In genomic region chr1:58922302-58923089, GRCh38 we compare ENCODE assay signal across 8 cellular contexts.
DNase-seq lines count a peak whose midpoint lies in the region; ATAC-seq, FAIRE-seq and TF ChIP-seq lines count a peak whose summit lies in the region.

No MANE protein-coding gene starts in this region.

- intact Hi-C loops in Right ventricle myocardium inferior (cut with DNase I) (loop anchor here (1.0 kb wide), 1 partner anchor 19 kb away; no protein-coding TSS in a partner anchor), cardiac septum (cut with DNase I) (no loop called here)

- peak overlapping the region; percentile 61 for H3K9ac ChIP-seq in keratinocyte (ENCODE audit: control insufficient read depth, extremely low read depth, insufficient read depth, low read length)

- H3K9me3 Mint-ChIP-seq in stimulated activated naive B cell treated with anti-CD40 and anti-IgM and Interleukin-4, amounts not matched to agents 10 μg/mL and 1 μg/mL and 100 μg/mL, for 72 hours: peaks cover 0 to 3% of the 10 kb centered on the region in 2 donors

- no peaks in the 10 kb centered on the region for H4K20me1 ChIP-seq in keratinocyte (ENCODE audit: control insufficient read depth, extremely low read depth, insufficient read depth, low read length)

- DNase-seq in Right ventricle myocardium inferior (ENCODE audit: missing footprints) (peak; percentile 72), cardiac septum (ENCODE audit: low spot score) (no peak), keratinocyte (ENCODE audit: low read depth, low spot score) (peak; percentile 96), NCI-H748 treated with DMSO at 0.1 percent for 48 hours (lab: John Stamatoyannopoulos, UW) (no peak), occipital lobe (lab: John Stamatoyannopoulos, UW) (no peak)
- DNase-seq in activated T-cell treated with anti-CD3 and anti-CD28 coated beads, Interleukin-2, amount 50 U/mL, for 48 hours: peak; percentile 57 to 72
- DNase-seq in stimulated activated naive B cell treated with anti-CD40 and anti-IgM and Interleukin-4, amounts not matched to agents 10 μg/mL and 1 μg/mL and 100 μg/mL, for 72 hours: peak; percentile 31

- ATAC-seq in Right ventricle myocardium inferior (peak; percentile 90), HG03196 (IDR thresholded peaks at IDR 0.05; ENCODE audit: unreplicated experiment) (peak; percentile 83)
- ATAC-seq in stimulated activated naive B cell treated with anti-CD40 and anti-IgM and Interleukin-4, amounts not matched to agents 10 μg/mL and 1 μg/mL and 100 μg/mL, for 72 hours (replicated peaks): peak; percentile 95 to 97

- peak overlapping the region; percentile 56 for H3K27ac Mint-ChIP-seq in stimulated activated naive B cell treated with anti-CD40 and anti-IgM and Interleukin-4, amounts not matched to agents 10 μg/mL and 1 μg/mL and 100 μg/mL, for 72 hours

- H3K4me2 ChIP-seq in keratinocyte (ENCODE audit: control insufficient read depth, extremely low read depth, insufficient read depth, low read depth, low read length): peak overlapping the region; percentile 17

- no peaks in the 10 kb centered on the region for H3K27me3 ChIP-seq in keratinocyte (ENCODE audit: control insufficient read depth, extremely low read depth, insufficient read depth, low read length)

- H3K9me1 ChIP-seq in keratinocyte (ENCODE audit: control insufficient read depth, extremely low read depth, insufficient read depth, low read length): no peaks in the 10 kb centered on the region

- H3K4me3 Mint-ChIP-seq in stimulated activated naive B cell treated with anti-CD40 and anti-IgM and Interleukin-4, amounts not matched to agents 10 μg/mL and 1 μg/mL and 100 μg/mL, for 72 hours: no peak overlapping the region

- peak overlapping the region; percentile 18 for H2AFZ ChIP-seq in keratinocyte (ENCODE audit: control insufficient read depth, low read length)

- no peak overlapping the region for H3K4me3 ChIP-seq in keratinocyte (ENCODE audit: control insufficient read depth in 2 of 3, extremely low read depth in 1 of 3, insufficient read depth in 2 of 3, low read depth in 1 of 3, low read length in 3 of 3)

- no peaks in the 10 kb centered on the region for H3K36me3 ChIP-seq in keratinocyte (ENCODE audit: control insufficient read depth in 2 of 2, extremely low read depth in 1 of 2, insufficient read depth in 2 of 2, low read length in 2 of 2)

- H3K27ac ChIP-seq in keratinocyte (ENCODE audit: control insufficient read depth, insufficient read depth, low read length): peak overlapping the region; percentile 60

- H3K27me3 Mint-ChIP-seq in stimulated activated naive B cell treated with anti-CD40 and anti-IgM and Interleukin-4, amounts not matched to agents 10 μg/mL and 1 μg/mL and 100 μg/mL, for 72 hours: peaks cover 0 to 3% of the 10 kb centered on the region in 2 donors

- dilution Hi-C loops in keratinocyte (cut with MboI; ENCODE audit: extremely low pct_ligation_motif_present, low sequenced_read_pairs): no loop called here

- TF ChIP-seq CTCF in keratinocyte (optimal IDR thresholded peaks at IDR 0.05 in 1 of 3, IDR thresholded peaks at IDR 0.05 in 1 of 3, conservative IDR thresholded peaks at IDR 0.05 in 1 of 3; ENCODE audit: extremely low read depth in 1 of 3, insufficient read depth in 2 of 3, low read length in 3 of 3): no peak

- H3K79me2 ChIP-seq in keratinocyte (ENCODE audit: control insufficient read depth, insufficient read depth, low read length): no peaks in the 10 kb centered on the region

- no peaks in the 10 kb centered on the region for H3K36me3 Mint-ChIP-seq in stimulated activated naive B cell treated with anti-CD40 and anti-IgM and Interleukin-4, amounts not matched to agents 10 μg/mL and 1 μg/mL and 100 μg/mL, for 72 hours

- FAIRE-seq in keratinocyte (lab: Jason Lieb, UNC): peak; percentile 95

- H3K4me1 Mint-ChIP-seq in stimulated activated naive B cell treated with anti-CD40 and anti-IgM and Interleukin-4, amounts not matched to agents 10 μg/mL and 1 μg/mL and 100 μg/mL, for 72 hours: peaks cover 20 to 21% of the 10 kb centered on the region in 2 donors

- H3K9me3 ChIP-seq in keratinocyte (ENCODE audit: control insufficient read depth, low read depth, low read length): no peaks in the 10 kb centered on the region

- H3K4me1 ChIP-seq in keratinocyte (ENCODE audit: control insufficient read depth, extremely low read depth, insufficient read depth, low read length): peaks cover 29% of the 10 kb centered on the region

Comparison
In these comparisons a context has a peak if more than half of its experiments do, and no peak if none do; other contexts are left out.
1. DNase-seq: peak in Right ventricle myocardium inferior (single experiment), activated T-cell treated with anti-CD3 and anti-CD28 coated beads, Interleukin-2, amount 50 U/mL, for 48 hours (2 of 2), keratinocyte (single experiment) and stimulated activated naive B cell treated with anti-CD40 and anti-IgM and Interleukin-4, amounts not matched to agents 10 μg/mL and 1 μg/mL and 100 μg/mL, for 72 hours (single experiment); none in cardiac septum (single experiment), NCI-H748 treated with DMSO at 0.1 percent for 48 hours (single experiment) and occipital lobe (single experiment).
2. Peak in every context shown above with its lines, with median percentiles within 50 percentile points of each other: ATAC-seq.